37 cellular contexts compared by ENCODE assay signal in genomic region chr2:168611091-168611490, GRCh38.
"Had no signal": no experiment of that assay in that cellular context is flagged by ENCODE, and none has a peak within 500 bp of the region (broad histone marks: within the 10 kb centered on the region; RNA-seq: fewer than 3 reads in every experiment).

No MANE protein-coding gene starts in this region.

- H3K27me3 ChIP-seq: ascending aorta, MG63, Peyer's patch had no signal

- H3K4me3 ChIP-seq: ascending aorta, MG63, Peyer's patch had no signal

- H3K4me1 Mint-ChIP-seq: activated B cell treated with CpG ODN at 0.5 μM for 24 hours; activated CD4-positive, alpha-beta memory T cell treated with anti-CD3 and anti-CD28 coated beads, Interleukin-2, amount 10 ng/mL, durations not matched to agents 7 days and 5 days; activated CD8-positive, alpha-beta memory T cell treated with anti-CD3 and anti-CD28 coated beads, Interleukin-2, amount 10 ng/mL, durations not matched to agents 7 days and 5 days had no signal

- DNase-seq: activated B cell treated with CpG ODN at 0.5 μM for 24 hours; activated CD4-positive, alpha-beta memory T cell treated with anti-CD3 and anti-CD28 coated beads, Interleukin-2, amount 10 ng/mL, durations not matched to agents 7 days and 5 days; activated CD4-positive, alpha-beta T cell treated with anti-CD3 and anti-CD28 coated beads for 4 hours; activated CD4-positive, alpha-beta T cell treated with anti-CD3 and anti-CD28 coated beads, Interleukin-2, amount 50 U/mL, for 1 hour; activated CD4-positive, CD25-positive, alpha-beta regulatory T cell treated with anti-CD3 and anti-CD28 coated beads, Interleukin-2, amount 50 U/mL, for 72 hours; activated CD8-positive, alpha-beta memory T cell treated with anti-CD3 and anti-CD28 coated beads for 24 hours; activated CD8-positive, alpha-beta memory T cell treated with anti-CD3 and anti-CD28 coated beads, Interleukin-2, amount 10 ng/mL, durations not matched to agents 7 days and 5 days; activated CD8-positive, alpha-beta memory T cell treated with anti-CD3 and anti-CD28 coated beads, Interleukin-2, amount 50 U/mL, for 48 hours; activated effector memory CD4-positive, alpha-beta T cell treated with Interleukin-2 at 50 U/mL for 16 hours; activated naive CD4-positive, alpha-beta T cell treated with anti-CD3 and anti-CD28 coated beads, Interleukin-2, amount 50 U/mL, for 16 hours; activated naive CD8-positive, alpha-beta T cell treated with anti-CD3 and anti-CD28 coated beads for 36 hours; activated T-cell treated with anti-CD3 and anti-CD28 coated beads, Interleukin-2, amount 50 U/mL, for 48 hours; amygdala; caudate nucleus; Kasumi-1; KG1; MG63; NCI-H1048; NCI-H1105 treated with DMSO at 0.1 percent for 48 hours; NCI-H1436; NCI-H1694; NCI-H2029; NCI-H510A; NCI-H526; NCI-H748 treated with DMSO at 0.1 percent for 48 hours; NK-92 treated with Interleukin-12 subunit alpha and Interleukin-12 subunit beta, amount 100 ng/mL, for 24 hours; PC-3; Peyer's patch; RPMI8226; SHP77 treated with DMSO at 0.1 percent for 48 hours; T-cell; T-helper 17 cell had no signal

- H3K27ac ChIP-seq: ascending aorta, VCaP had no signal

- ATAC-seq: activated CD8-positive, alpha-beta memory T cell treated with anti-CD3 and anti-CD28 coated beads, Interleukin-2, amount 10 ng/mL, durations not matched to agents 7 days and 5 days; PC-3; SK-N-SH treated with all-trans-retinoic acid at 6 μM for 48 hours; T-cell; T-helper 17 cell had no signal

- H3K27ac Mint-ChIP-seq: activated B cell treated with CpG ODN at 0.5 μM for 24 hours; activated CD4-positive, alpha-beta memory T cell treated with anti-CD3 and anti-CD28 coated beads, Interleukin-2, amount 10 ng/mL, durations not matched to agents 7 days and 5 days; activated CD8-positive, alpha-beta memory T cell treated with anti-CD3 and anti-CD28 coated beads, Interleukin-2, amount 10 ng/mL, durations not matched to agents 7 days and 5 days; brain; T-helper 17 cell had no signal

- H3K36me3 ChIP-seq: ascending aorta, MG63, Peyer's patch had no signal

- H3K9me3 ChIP-seq: MG63, Peyer's patch had no signal

- H3K4me3 Mint-ChIP-seq: activated B cell treated with CpG ODN at 0.5 μM for 24 hours; activated CD4-positive, alpha-beta memory T cell treated with anti-CD3 and anti-CD28 coated beads, Interleukin-2, amount 10 ng/mL, durations not matched to agents 7 days and 5 days; activated CD8-positive, alpha-beta memory T cell treated with anti-CD3 and anti-CD28 coated beads, Interleukin-2, amount 10 ng/mL, durations not matched to agents 7 days and 5 days; brain; T-helper 17 cell had no signal

- FAIRE-seq: bronchial epithelial cell had no signal

- H3K4me1 ChIP-seq: ascending aorta had no signal

- H3K27me3 Mint-ChIP-seq: activated B cell treated with CpG ODN at 0.5 μM for 24 hours; activated CD4-positive, alpha-beta memory T cell treated with anti-CD3 and anti-CD28 coated beads, Interleukin-2, amount 10 ng/mL, durations not matched to agents 7 days and 5 days; activated CD8-positive, alpha-beta memory T cell treated with anti-CD3 and anti-CD28 coated beads, Interleukin-2, amount 10 ng/mL, durations not matched to agents 7 days and 5 days; activated naive CD8-positive, alpha-beta T cell treated with anti-CD3 and anti-CD28 coated beads for 36 hours; brain; T-cell; T-helper 17 cell had no signal
